In the genomic region with DNA sequence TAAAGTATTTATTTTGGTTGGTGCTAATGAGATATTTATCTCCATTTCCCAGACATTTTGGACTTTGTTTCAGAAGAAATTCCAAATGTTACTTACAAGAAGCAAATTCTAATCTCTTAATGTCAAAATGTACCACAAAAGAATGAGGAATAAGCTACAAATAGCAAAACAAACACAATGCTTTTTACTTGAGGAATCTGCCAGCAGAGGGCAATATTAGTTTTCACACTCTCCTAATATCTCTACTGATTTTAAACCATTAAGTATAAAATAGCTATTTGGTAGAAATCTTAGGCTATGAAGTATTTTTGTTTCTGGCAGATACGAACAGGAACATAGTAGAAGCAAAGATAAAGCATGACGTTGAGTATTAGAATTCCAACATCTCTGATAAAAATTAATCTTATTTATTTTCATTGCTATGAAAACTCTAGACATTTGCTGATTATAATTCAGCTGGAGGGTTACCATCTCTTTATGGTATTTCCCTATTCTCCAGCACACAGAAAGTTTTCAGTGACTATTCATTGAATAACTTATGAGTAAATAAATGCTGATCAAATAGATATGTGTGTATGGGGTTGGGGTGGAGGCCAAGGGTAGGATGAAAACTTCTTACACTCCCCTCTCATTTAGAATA, we compare ENCODE assay signal across 8 cellular contexts. TPM values are rescaled to one million over a fixed set of nuclear protein-coding genes. Genes with fewer than 3 reads are reported as not detected.
DNase-seq lines count a peak whose midpoint lies in the region; ATAC-seq and TF ChIP-seq lines count a peak whose summit lies in the region.

No MANE protein-coding gene starts in this region.

- H3K9me3 ChIP-seq in SK-N-MC (ENCODE audit: low read depth, low read length) (no peaks in the 10 kb centered on the region), thoracic aorta (no peaks in the 10 kb centered on the region)

- ATAC-seq in activated CD8-positive, alpha-beta T cell treated with anti-CD3 and anti-CD28 coated beads for 36 hours, result no peak
- no peak for ATAC-seq in activated CD8-positive, alpha-beta T cell treated with anti-CD3 and anti-CD28 coated beads, Interleukin-2, amount 10 ng/mL, durations not matched to agents 7 days and 5 days
- ATAC-seq in thoracic aorta (ENCODE audit: insufficient number of reproducible peaks, low FRiP score, low read depth) (peak; percentile 23), HG03139 (IDR thresholded peaks at IDR 0.05; ENCODE audit: unreplicated experiment) (no peak)

- DNase-seq in activated CD8-positive, alpha-beta T cell treated with anti-CD3 and anti-CD28 coated beads for 36 hours, result no peak
- no peak for DNase-seq in activated CD8-positive, alpha-beta T cell treated with anti-CD3 and anti-CD28 coated beads, Interleukin-2, amount 10 ng/mL, durations not matched to agents 7 days and 5 days
- peak; percentile 95 for DNase-seq in SK-N-MC (ENCODE audit: low read depth, low spot score)
- DNase-seq in glutamatergic neuron, result no peak
- no peak for DNase-seq in thoracic aorta (ENCODE audit: low spot score)
- DNase-seq in HK-2 (ENCODE audit: unreplicated experiment), result no peak
- DNase-seq in epidermal melanocyte (ENCODE audit: insufficient read length, low spot score), result no peak

- H3K4me1 ChIP-seq in thoracic aorta (ENCODE audit: control insufficient read depth in 1 of 2, low read depth in 2 of 2), result peaks cover 15 to 31% of the 10 kb centered on the region in 2 donors

- H3K36me3 ChIP-seq in SK-N-MC (ENCODE audit: insufficient read depth, low read length) (no peaks in the 10 kb centered on the region; the same call in 1 of the 2 replicates), thoracic aorta (no peaks in the 10 kb centered on the region)

- intact Hi-C loops in activated CD8-positive, alpha-beta T cell treated with anti-CD3 and anti-CD28 coated beads for 36 hours (cut with micrococcal nuclease), result no loop called here

- peak overlapping the region; percentile 100 for H3K27ac ChIP-seq in SK-N-MC
- peak overlapping the region; percentile 2 to 67 for H3K27ac ChIP-seq in thoracic aorta

- peaks cover 6% of the 10 kb centered on the region for H3K27me3 Mint-ChIP-seq in activated CD8-positive, alpha-beta T cell treated with anti-CD3 and anti-CD28 coated beads for 36 hours
- H3K27me3 Mint-ChIP-seq in activated CD8-positive, alpha-beta T cell treated with anti-CD3 and anti-CD28 coated beads, Interleukin-2, amount 10 ng/mL, durations not matched to agents 7 days and 5 days (ENCODE audit: low read depth), result peaks cover 19% of the 10 kb centered on the region
- no peaks in the 10 kb centered on the region for H3K27me3 Mint-ChIP-seq in glutamatergic neuron (ENCODE audit: unreplicated experiment)

- CTCF ChIA-PET in activated CD8-positive, alpha-beta T cell treated with anti-CD3 and anti-CD28 coated beads for 36 hours (lab: Charles Lee), result interaction anchor here (0.9 to 1.6 kb wide), 7 partner anchors 8 to 389 kb away, joined by 3 to 5 read pairs (median 4); partner anchors contain the start of gene HMCN1
- CTCF ChIA-PET in activated CD8-positive, alpha-beta T cell treated with anti-CD3 and anti-CD28 coated beads, Interleukin-2, amount 10 ng/mL, durations not matched to agents 7 days and 5 days (lab: Charles Lee), result interaction anchor here (0.7 to 2.3 kb wide), 5 partner anchors 9 to 563 kb away, joined by 3 to 7 read pairs (median 3); partner anchors contain the start of gene HMCN1

- H3K4me1 Mint-ChIP-seq in activated CD8-positive, alpha-beta T cell treated with anti-CD3 and anti-CD28 coated beads for 36 hours (ENCODE audit: low read depth), result no peaks in the 10 kb centered on the region
- no peaks in the 10 kb centered on the region for H3K4me1 Mint-ChIP-seq in activated CD8-positive, alpha-beta T cell treated with anti-CD3 and anti-CD28 coated beads, Interleukin-2, amount 10 ng/mL, durations not matched to agents 7 days and 5 days (ENCODE audit: low read depth)
- H3K4me1 Mint-ChIP-seq in glutamatergic neuron (ENCODE audit: low read depth, unreplicated experiment), result no peaks in the 10 kb centered on the region

- H3K4me3 Mint-ChIP-seq in activated CD8-positive, alpha-beta T cell treated with anti-CD3 and anti-CD28 coated beads for 36 hours, result no peak overlapping the region
- H3K4me3 Mint-ChIP-seq in activated CD8-positive, alpha-beta T cell treated with anti-CD3 and anti-CD28 coated beads, Interleukin-2, amount 10 ng/mL, durations not matched to agents 7 days and 5 days, result no peak overlapping the region
- no peak overlapping the region for H3K4me3 Mint-ChIP-seq in glutamatergic neuron (ENCODE audit: unreplicated experiment)

- TF ChIP-seq CTCF in activated CD8-positive, alpha-beta T cell treated with anti-CD3 and anti-CD28 coated beads for 36 hours (IDR thresholded peaks at IDR 0.05), result peak; percentile 58
- peak; percentile 41 for TF ChIP-seq CTCF in glutamatergic neuron (IDR thresholded peaks at IDR 0.05; ENCODE audit: partially characterized antibody, unreplicated experiment)
- TF ChIP-seq CTCF in thoracic aorta (IDR thresholded peaks at IDR 0.05), result peak; percentile 56

- H3K9me3 Mint-ChIP-seq in activated CD8-positive, alpha-beta T cell treated with anti-CD3 and anti-CD28 coated beads for 36 hours, result no peaks in the 10 kb centered on the region
- no peaks in the 10 kb centered on the region for H3K9me3 Mint-ChIP-seq in activated CD8-positive, alpha-beta T cell treated with anti-CD3 and anti-CD28 coated beads, Interleukin-2, amount 10 ng/mL, durations not matched to agents 7 days and 5 days (ENCODE audit: insufficient read depth)
- no peaks in the 10 kb centered on the region for H3K9me3 Mint-ChIP-seq in glutamatergic neuron (ENCODE audit: unreplicated experiment)

- POLR2A ChIA-PET in activated CD8-positive, alpha-beta T cell treated with anti-CD3 and anti-CD28 coated beads for 36 hours (lab: Charles Lee), result interaction anchor here (0.6 kb wide), 1 partner anchor 14 kb away, joined by 3 read pairs; no protein-coding TSS in a partner anchor
- POLR2A ChIA-PET in activated CD8-positive, alpha-beta T cell treated with anti-CD3 and anti-CD28 coated beads, Interleukin-2, amount 10 ng/mL, durations not matched to agents 7 days and 5 days (lab: Charles Lee), result no interaction called here

- H3K4me3 ChIP-seq in SK-N-MC (peak overlapping the region; percentile 57), thoracic aorta (no peak overlapping the region)

- H3K36me3 Mint-ChIP-seq in activated CD8-positive, alpha-beta T cell treated with anti-CD3 and anti-CD28 coated beads for 36 hours (ENCODE audit: low read depth), result no peaks in the 10 kb centered on the region
- H3K36me3 Mint-ChIP-seq in activated CD8-positive, alpha-beta T cell treated with anti-CD3 and anti-CD28 coated beads, Interleukin-2, amount 10 ng/mL, durations not matched to agents 7 days and 5 days (ENCODE audit: low read depth), result no peaks in the 10 kb centered on the region
- no peaks in the 10 kb centered on the region for H3K36me3 Mint-ChIP-seq in glutamatergic neuron (ENCODE audit: unreplicated experiment)

- H3K27ac Mint-ChIP-seq in activated CD8-positive, alpha-beta T cell treated with anti-CD3 and anti-CD28 coated beads for 36 hours, result no peak overlapping the region
- H3K27ac Mint-ChIP-seq in activated CD8-positive, alpha-beta T cell treated with anti-CD3 and anti-CD28 coated beads, Interleukin-2, amount 10 ng/mL, durations not matched to agents 7 days and 5 days, result no peak overlapping the region
- no peak overlapping the region for H3K27ac Mint-ChIP-seq in glutamatergic neuron (ENCODE audit: unreplicated experiment)

- no peaks in the 10 kb centered on the region for H3K27me3 ChIP-seq in thoracic aorta (replicated peaks; ENCODE audit: insufficient read depth)

- peak overlapping the region; percentile 63 for H3K9ac ChIP-seq in SK-N-MC (ENCODE audit: insufficient read length)

RNA-seq across cellular contexts. Expression of gene HMCN1, which starts 13.4 kb away (rescaled TPM):
- not detected for total RNA-seq in activated CD8-positive, alpha-beta T cell treated with anti-CD3 and anti-CD28 coated beads for 36 hours
- total RNA-seq in activated CD8-positive, alpha-beta T cell treated with anti-CD3 and anti-CD28 coated beads, Interleukin-2, amount 10 ng/mL, durations not matched to agents 7 days and 5 days, result under 1 TPM; 0.05 to 0.18 TPM
- total RNA-seq in glutamatergic neuron (ENCODE audit: unreplicated experiment) (0.93 TPM), thoracic aorta (100 to 1,000 TPM; 142 to 191 TPM)

Comparison
In these comparisons a context has a peak if more than half of its experiments do, and no peak if none do; other contexts are left out.
1. RNA of gene HMCN1, which starts 13.4 kb away (total RNA-seq): 142 to 191 TPM in thoracic aorta; 0.93 TPM in glutamatergic neuron (single experiment), 0.05 to 0.18 TPM in activated CD8-positive, alpha-beta T cell treated with anti-CD3 and anti-CD28 coated beads, Interleukin-2, amount 10 ng/mL, durations not matched to agents 7 days and 5 days and not detected in activated CD8-positive, alpha-beta T cell treated with anti-CD3 and anti-CD28 coated beads for 36 hours; every median in the first group is over 10 times any median in the second.
2. Peak in every context shown above with its lines, with median percentiles within 50 percentile points of each other: CTCF ChIP-seq.